ENCODE assay signal across 18 cellular contexts in the genomic region with DNA sequence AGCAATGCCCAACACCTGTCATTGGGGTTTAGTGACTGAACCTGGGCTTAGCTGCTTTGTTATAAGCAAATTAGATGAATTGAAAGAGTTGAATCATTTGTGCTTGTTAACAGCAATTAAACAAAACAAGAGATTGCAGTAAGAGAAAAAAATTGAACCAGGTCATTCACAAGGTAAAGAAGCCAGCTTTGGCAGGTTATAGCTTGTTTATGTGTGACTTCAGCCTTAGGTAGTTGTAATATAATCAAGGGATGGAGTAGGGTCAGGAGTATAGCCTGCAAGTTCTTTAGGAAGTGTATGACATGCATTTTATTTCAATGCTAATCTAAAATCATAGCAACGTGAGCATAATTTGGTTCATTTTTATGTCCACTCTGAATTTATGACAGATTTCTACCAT.
"Had no signal": no experiment of that assay in that cellular context is flagged by ENCODE, and none has a peak within 500 bp of the region (broad histone marks: within the 10 kb centered on the region; RNA-seq: fewer than 3 reads in every experiment).

No MANE protein-coding gene starts in this region.

- H3K27ac ChIP-seq: heart left ventricle, neutrophil, psoas muscle, spleen, tibial artery, upper lobe of right lung had no signal

- H3K27me3 ChIP-seq: heart left ventricle, right lobe of liver, spleen, tibial artery, upper lobe of right lung had no signal

- H3K4me1 ChIP-seq: psoas muscle had no signal

- DNase-seq: cerebellar nuclear complex; effector memory CD8-positive, alpha-beta T cell; erythroblast; heart left ventricle; hypothalamus; naive thymus-derived CD8-positive, alpha-beta T cell; psoas muscle; retina; right lobe of liver; spleen; stimulated activated CD4-positive, alpha-beta T cell treated with anti-CD3 and anti-CD28 coated beads, Interleukin-15, amount 100 ng/mL, for 24 hours; stimulated activated CD4-positive, alpha-beta T cell treated with anti-CD3 and anti-CD28 coated beads, Interleukin-1b, Interleukin-23, amount 100 ng/mL, for 48 hours; stimulated activated CD4-positive, alpha-beta T cell treated with anti-CD3 and anti-CD28 coated beads, Interleukin-4, amount 100 ng/mL, for 24 hours; tibial artery; upper lobe of right lung had no signal

- H3K4me3 ChIP-seq: heart left ventricle, psoas muscle, right lobe of liver, spleen, tibial artery, upper lobe of right lung had no signal

- H3K9me3 ChIP-seq: neutrophil, right lobe of liver, tibial artery, upper lobe of right lung had no signal

- H3K36me3 ChIP-seq: heart left ventricle, neutrophil, right lobe of liver, spleen, tibial artery, upper lobe of right lung had no signal

- ATAC-seq: effector memory CD8-positive, alpha-beta T cell; heart left ventricle; left lobe of liver; naive thymus-derived CD8-positive, alpha-beta T cell; psoas muscle; right lobe of liver; stimulated activated memory B cell treated with anti-CD40 and anti-IgM and Interleukin-4, amounts not matched to agents 10 μg/mL and 1 μg/mL and 100 μg/mL, for 72 hours; upper lobe of right lung had no signal
